1 cellular context compared by ENCODE assay signal in the genomic region with DNA sequence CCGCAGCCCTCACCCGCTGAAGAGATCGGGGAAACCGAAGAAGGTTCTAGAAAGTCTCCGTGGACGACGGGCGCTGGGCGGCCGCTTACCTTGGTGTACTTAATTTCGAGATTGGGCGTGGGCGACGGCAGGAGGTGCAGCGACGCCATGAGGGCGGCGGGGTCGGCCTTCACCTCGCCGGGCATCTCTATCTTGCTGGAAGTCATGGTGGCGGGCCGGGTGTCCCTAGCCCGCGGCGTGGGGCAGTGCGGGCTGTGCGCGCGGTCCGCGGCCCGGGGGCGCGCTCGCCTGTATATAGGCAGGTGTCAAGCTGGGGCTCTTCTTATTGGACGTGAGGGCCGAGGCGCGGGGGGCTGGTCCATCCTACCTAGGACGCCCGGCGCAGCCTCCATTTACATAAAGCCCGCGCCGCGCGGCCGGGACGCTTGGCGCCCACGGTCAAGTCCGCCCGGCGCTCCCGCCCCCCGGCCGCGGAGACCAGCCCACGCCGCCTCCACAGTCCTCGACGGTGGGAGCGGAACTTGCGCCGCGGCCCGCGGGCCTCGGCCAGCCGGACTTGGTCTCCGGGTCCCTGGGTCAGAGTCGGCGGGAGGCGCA.
TF ChIP-seq lines count a peak whose summit lies in the region.

A gene (minus strand): TSS at position 267 of the 597 bp plus-strand sequence. CDS start 61 bp downstream, at position 206.

TF ChIP-seq in HEK293, 187 proteins besides CTCF, POLR2A, EP300 and RAD21 (continued from another document and continues in another):
- no peak for TF ChIP-seq SP3 (tag by site-specific recombination; IDR thresholded peaks at IDR 0.05)
- TF ChIP-seq ZNF830 (tag by site-specific recombination; IDR thresholded peaks at IDR 0.05; ENCODE audit: low read depth) = no peak
- TF ChIP-seq SCRT2 (tag by site-specific recombination; IDR thresholded peaks at IDR 0.05) = no peak
- 0 out of 2 replicates have a peak, but pooled peaks have one; percentile 42 for TF ChIP-seq ZNF777 (tag by site-specific recombination; IDR thresholded peaks at IDR 0.05; ENCODE audit: borderline replicate concordance)
- no peak for TF ChIP-seq ZNF549 (tag by site-specific recombination; IDR thresholded peaks at IDR 0.05)
- no peak for TF ChIP-seq ZNF785 (tag by site-specific recombination; IDR thresholded peaks at IDR 0.05)
- no peak; the same call in 1 of the 2 replicates for TF ChIP-seq ZNF335 (tag by site-specific recombination; conservative IDR thresholded peaks at IDR 0.05)
- TF ChIP-seq ZNF555 (tag by site-specific recombination; conservative IDR thresholded peaks at IDR 0.05) = no peak
- TF ChIP-seq ZNF174 (tag by site-specific recombination; IDR thresholded peaks at IDR 0.05) = no peak
- TF ChIP-seq, protein P1, sequence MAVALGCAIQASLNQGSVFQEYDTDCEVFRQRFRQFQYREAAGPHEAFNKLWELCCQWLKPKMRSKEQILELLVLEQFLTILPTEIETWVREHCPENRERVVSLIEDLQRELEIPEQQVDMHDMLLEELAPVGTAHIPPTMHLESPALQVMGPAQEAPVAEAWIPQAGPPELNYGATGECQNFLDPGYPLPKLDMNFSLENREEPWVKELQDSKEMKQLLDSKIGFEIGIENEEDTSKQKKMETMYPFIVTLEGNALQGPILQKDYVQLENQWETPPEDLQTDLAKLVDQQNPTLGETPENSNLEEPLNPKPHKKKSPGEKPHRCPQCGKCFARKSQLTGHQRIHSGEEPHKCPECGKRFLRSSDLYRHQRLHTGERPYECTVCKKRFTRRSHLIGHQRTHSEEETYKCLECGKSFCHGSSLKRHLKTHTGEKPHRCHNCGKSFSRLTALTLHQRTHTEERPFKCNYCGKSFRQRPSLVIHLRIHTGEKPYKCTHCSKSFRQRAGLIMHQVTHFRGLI (tag by site-specific recombination; IDR thresholded peaks at IDR 0.05) = peak; percentile 22; the same call in 1 of the 2 replicates
- no peak for TF ChIP-seq ZNF132 (tag by site-specific recombination; IDR thresholded peaks at IDR 0.05; ENCODE audit: borderline replicate concordance)
- TF ChIP-seq, protein P2, sequence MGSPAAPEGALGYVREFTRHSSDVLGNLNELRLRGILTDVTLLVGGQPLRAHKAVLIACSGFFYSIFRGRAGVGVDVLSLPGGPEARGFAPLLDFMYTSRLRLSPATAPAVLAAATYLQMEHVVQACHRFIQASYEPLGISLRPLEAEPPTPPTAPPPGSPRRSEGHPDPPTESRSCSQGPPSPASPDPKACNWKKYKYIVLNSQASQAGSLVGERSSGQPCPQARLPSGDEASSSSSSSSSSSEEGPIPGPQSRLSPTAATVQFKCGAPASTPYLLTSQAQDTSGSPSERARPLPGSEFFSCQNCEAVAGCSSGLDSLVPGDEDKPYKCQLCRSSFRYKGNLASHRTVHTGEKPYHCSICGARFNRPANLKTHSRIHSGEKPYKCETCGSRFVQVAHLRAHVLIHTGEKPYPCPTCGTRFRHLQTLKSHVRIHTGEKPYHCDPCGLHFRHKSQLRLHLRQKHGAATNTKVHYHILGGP (tag by site-specific recombination; IDR thresholded peaks at IDR 0.05) = no peak
- no peak for TF ChIP-seq ZNF121 (tag by site-specific recombination; IDR thresholded peaks at IDR 0.05)
- TF ChIP-seq ZFHX2 (tag by site-specific recombination; conservative IDR thresholded peaks at IDR 0.05) = peak; percentile 84; the same call in 1 of the 2 replicates
- no peak for TF ChIP-seq OSR2 (tag by site-specific recombination; IDR thresholded peaks at IDR 0.05)
- no peak for TF ChIP-seq ZNF157 (tag by site-specific recombination; IDR thresholded peaks at IDR 0.05)
- no peak for TF ChIP-seq KLF7 (tag by site-specific recombination; IDR thresholded peaks at IDR 0.05; ENCODE audit: borderline replicate concordance)
- peak; percentile 38; the same call in 1 of the 2 replicates for TF ChIP-seq ZIC2 (tag by site-specific recombination; IDR thresholded peaks at IDR 0.05)
- no peak for TF ChIP-seq ZNF747 (tag by site-specific recombination; IDR thresholded peaks at IDR 0.05)
- TF ChIP-seq ZFP37 (tag by site-specific recombination; IDR thresholded peaks at IDR 0.05) = no peak
- TF ChIP-seq ZNF561 (tag by site-specific recombination; IDR thresholded peaks at IDR 0.05; ENCODE audit: borderline replicate concordance) = no peak; the same call in 1 of the 2 replicates
- TF ChIP-seq ZNF677 (tag by site-specific recombination; IDR thresholded peaks at IDR 0.05) = no peak
- no peak for TF ChIP-seq TRIM28 (IDR thresholded peaks at IDR 0.05; ENCODE audit: borderline replicate concordance, low read length)
- no peak for TF ChIP-seq ZNF768 (tag by site-specific recombination; IDR thresholded peaks at IDR 0.05)
- TF ChIP-seq, protein P3, sequence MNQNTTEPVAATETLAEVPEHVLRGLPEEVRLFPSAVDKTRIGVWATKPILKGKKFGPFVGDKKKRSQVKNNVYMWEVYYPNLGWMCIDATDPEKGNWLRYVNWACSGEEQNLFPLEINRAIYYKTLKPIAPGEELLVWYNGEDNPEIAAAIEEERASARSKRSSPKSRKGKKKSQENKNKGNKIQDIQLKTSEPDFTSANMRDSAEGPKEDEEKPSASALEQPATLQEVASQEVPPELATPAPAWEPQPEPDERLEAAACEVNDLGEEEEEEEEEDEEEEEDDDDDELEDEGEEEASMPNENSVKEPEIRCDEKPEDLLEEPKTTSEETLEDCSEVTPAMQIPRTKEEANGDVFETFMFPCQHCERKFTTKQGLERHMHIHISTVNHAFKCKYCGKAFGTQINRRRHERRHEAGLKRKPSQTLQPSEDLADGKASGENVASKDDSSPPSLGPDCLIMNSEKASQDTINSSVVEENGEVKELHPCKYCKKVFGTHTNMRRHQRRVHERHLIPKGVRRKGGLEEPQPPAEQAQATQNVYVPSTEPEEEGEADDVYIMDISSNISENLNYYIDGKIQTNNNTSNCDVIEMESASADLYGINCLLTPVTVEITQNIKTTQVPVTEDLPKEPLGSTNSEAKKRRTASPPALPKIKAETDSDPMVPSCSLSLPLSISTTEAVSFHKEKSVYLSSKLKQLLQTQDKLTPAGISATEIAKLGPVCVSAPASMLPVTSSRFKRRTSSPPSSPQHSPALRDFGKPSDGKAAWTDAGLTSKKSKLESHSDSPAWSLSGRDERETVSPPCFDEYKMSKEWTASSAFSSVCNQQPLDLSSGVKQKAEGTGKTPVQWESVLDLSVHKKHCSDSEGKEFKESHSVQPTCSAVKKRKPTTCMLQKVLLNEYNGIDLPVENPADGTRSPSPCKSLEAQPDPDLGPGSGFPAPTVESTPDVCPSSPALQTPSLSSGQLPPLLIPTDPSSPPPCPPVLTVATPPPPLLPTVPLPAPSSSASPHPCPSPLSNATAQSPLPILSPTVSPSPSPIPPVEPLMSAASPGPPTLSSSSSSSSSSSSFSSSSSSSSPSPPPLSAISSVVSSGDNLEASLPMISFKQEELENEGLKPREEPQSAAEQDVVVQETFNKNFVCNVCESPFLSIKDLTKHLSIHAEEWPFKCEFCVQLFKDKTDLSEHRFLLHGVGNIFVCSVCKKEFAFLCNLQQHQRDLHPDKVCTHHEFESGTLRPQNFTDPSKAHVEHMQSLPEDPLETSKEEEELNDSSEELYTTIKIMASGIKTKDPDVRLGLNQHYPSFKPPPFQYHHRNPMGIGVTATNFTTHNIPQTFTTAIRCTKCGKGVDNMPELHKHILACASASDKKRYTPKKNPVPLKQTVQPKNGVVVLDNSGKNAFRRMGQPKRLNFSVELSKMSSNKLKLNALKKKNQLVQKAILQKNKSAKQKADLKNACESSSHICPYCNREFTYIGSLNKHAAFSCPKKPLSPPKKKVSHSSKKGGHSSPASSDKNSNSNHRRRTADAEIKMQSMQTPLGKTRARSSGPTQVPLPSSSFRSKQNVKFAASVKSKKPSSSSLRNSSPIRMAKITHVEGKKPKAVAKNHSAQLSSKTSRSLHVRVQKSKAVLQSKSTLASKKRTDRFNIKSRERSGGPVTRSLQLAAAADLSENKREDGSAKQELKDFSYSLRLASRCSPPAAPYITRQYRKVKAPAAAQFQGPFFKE (tag by site-specific recombination; IDR thresholded peaks at IDR 0.05; ENCODE audit: borderline replicate concordance) = no peak
- no peak for TF ChIP-seq ZNF175 (tag by site-specific recombination; IDR thresholded peaks at IDR 0.05)
- no peak for TF ChIP-seq ZBTB7A (tag by site-specific recombination; IDR thresholded peaks at IDR 0.05; ENCODE audit: low read depth)
- TF ChIP-seq, protein P4, sequence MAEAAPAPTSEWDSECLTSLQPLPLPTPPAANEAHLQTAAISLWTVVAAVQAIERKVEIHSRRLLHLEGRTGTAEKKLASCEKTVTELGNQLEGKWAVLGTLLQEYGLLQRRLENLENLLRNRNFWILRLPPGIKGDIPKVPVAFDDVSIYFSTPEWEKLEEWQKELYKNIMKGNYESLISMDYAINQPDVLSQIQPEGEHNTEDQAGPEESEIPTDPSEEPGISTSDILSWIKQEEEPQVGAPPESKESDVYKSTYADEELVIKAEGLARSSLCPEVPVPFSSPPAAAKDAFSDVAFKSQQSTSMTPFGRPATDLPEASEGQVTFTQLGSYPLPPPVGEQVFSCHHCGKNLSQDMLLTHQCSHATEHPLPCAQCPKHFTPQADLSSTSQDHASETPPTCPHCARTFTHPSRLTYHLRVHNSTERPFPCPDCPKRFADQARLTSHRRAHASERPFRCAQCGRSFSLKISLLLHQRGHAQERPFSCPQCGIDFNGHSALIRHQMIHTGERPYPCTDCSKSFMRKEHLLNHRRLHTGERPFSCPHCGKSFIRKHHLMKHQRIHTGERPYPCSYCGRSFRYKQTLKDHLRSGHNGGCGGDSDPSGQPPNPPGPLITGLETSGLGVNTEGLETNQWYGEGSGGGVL (tag by site-specific recombination; IDR thresholded peaks at IDR 0.05) = 0 out of 2 replicates have a peak, but pooled peaks have one; percentile 11
- TF ChIP-seq ZNF19 (tag by site-specific recombination; IDR thresholded peaks at IDR 0.05; ENCODE audit: low read depth) = no peak
- no peak for TF ChIP-seq OVOL3 (tag by site-specific recombination; IDR thresholded peaks at IDR 0.05)
- TF ChIP-seq ZNF530 (tag by site-specific recombination; IDR thresholded peaks at IDR 0.05; ENCODE audit: low read depth) = no peak
- peak; percentile 71 for TF ChIP-seq KLF10 (tag by site-specific recombination; IDR thresholded peaks at IDR 0.05)
- TF ChIP-seq EGR2 (tag by site-specific recombination; IDR thresholded peaks at IDR 0.05; ENCODE audit: low read depth) = no peak
- TF ChIP-seq ZNF596 (tag by site-specific recombination; IDR thresholded peaks at IDR 0.05) = no peak
- TF ChIP-seq, protein P5, sequence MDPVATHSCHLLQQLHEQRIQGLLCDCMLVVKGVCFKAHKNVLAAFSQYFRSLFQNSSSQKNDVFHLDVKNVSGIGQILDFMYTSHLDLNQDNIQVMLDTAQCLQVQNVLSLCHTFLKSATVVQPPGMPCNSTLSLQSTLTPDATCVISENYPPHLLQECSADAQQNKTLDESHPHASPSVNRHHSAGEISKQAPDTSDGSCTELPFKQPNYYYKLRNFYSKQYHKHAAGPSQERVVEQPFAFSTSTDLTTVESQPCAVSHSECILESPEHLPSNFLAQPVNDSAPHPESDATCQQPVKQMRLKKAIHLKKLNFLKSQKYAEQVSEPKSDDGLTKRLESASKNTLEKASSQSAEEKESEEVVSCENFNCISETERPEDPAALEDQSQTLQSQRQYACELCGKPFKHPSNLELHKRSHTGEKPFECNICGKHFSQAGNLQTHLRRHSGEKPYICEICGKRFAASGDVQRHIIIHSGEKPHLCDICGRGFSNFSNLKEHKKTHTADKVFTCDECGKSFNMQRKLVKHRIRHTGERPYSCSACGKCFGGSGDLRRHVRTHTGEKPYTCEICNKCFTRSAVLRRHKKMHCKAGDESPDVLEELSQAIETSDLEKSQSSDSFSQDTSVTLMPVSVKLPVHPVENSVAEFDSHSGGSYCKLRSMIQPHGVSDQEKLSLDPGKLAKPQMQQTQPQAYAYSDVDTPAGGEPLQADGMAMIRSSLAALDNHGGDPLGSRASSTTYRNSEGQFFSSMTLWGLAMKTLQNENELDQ (tag by site-specific recombination; IDR thresholded peaks at IDR 0.05; ENCODE audit: low read depth) = no peak
- no peak for TF ChIP-seq ZNF558 (tag by site-specific recombination; IDR thresholded peaks at IDR 0.05)
- TF ChIP-seq ZNF792 (tag by site-specific recombination; IDR thresholded peaks at IDR 0.05) = no peak
- TF ChIP-seq ZNF629 (tag by site-specific recombination; IDR thresholded peaks at IDR 0.05) = no peak
- peak; percentile 81 for TF ChIP-seq ZBTB8A (tag by site-specific recombination; IDR thresholded peaks at IDR 0.05)
- no peak for TF ChIP-seq KLF8 (tag by site-specific recombination; IDR thresholded peaks at IDR 0.05)
- TF ChIP-seq YY1 (tag by site-specific recombination; IDR thresholded peaks at IDR 0.05) = 0 out of 2 replicates have a peak, but pooled peaks have one; percentile 21
- no peak for TF ChIP-seq ZNF394 (tag by site-specific recombination; IDR thresholded peaks at IDR 0.05; ENCODE audit: borderline replicate concordance)
- TF ChIP-seq ZNF48 (tag by site-specific recombination; IDR thresholded peaks at IDR 0.05) = no peak
- no peak for TF ChIP-seq ZNF585B (tag by site-specific recombination; IDR thresholded peaks at IDR 0.05)
- TF ChIP-seq ZNF169 (tag by site-specific recombination; IDR thresholded peaks at IDR 0.05) = no peak
- TF ChIP-seq ZNF548 (tag by site-specific recombination; IDR thresholded peaks at IDR 0.05) = no peak
- TF ChIP-seq MZF1 (tag by site-specific recombination; IDR thresholded peaks at IDR 0.05; ENCODE audit: borderline replicate concordance) = no peak
- TF ChIP-seq, protein P6, sequence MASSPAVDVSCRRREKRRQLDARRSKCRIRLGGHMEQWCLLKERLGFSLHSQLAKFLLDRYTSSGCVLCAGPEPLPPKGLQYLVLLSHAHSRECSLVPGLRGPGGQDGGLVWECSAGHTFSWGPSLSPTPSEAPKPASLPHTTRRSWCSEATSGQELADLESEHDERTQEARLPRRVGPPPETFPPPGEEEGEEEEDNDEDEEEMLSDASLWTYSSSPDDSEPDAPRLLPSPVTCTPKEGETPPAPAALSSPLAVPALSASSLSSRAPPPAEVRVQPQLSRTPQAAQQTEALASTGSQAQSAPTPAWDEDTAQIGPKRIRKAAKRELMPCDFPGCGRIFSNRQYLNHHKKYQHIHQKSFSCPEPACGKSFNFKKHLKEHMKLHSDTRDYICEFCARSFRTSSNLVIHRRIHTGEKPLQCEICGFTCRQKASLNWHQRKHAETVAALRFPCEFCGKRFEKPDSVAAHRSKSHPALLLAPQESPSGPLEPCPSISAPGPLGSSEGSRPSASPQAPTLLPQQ (tag by site-specific recombination; IDR thresholded peaks at IDR 0.05) = no peak
- no peak for TF ChIP-seq ZFP41 (tag by site-specific recombination; IDR thresholded peaks at IDR 0.05; ENCODE audit: borderline replicate concordance)
- TF ChIP-seq ZNF302 (tag by site-specific recombination; IDR thresholded peaks at IDR 0.05; ENCODE audit: low read depth) = no peak
- no peak for TF ChIP-seq ZNF501 (tag by site-specific recombination; IDR thresholded peaks at IDR 0.05)
- TF ChIP-seq ZNF837 (tag by site-specific recombination; IDR thresholded peaks at IDR 0.05) = no peak
- no peak for TF ChIP-seq ZNF776 (tag by site-specific recombination; IDR thresholded peaks at IDR 0.05; ENCODE audit: borderline replicate concordance)
- no peak for TF ChIP-seq MYNN (tag by site-specific recombination; IDR thresholded peaks at IDR 0.05; ENCODE audit: borderline replicate concordance)
- TF ChIP-seq ZNF211 (tag by site-specific recombination; IDR thresholded peaks at IDR 0.05; ENCODE audit: low read depth) = no peak
- TF ChIP-seq ZNF426 (tag by site-specific recombination; IDR thresholded peaks at IDR 0.05) = no peak
